ENCODE assay signal across 8 cellular contexts in the genomic region with DNA sequence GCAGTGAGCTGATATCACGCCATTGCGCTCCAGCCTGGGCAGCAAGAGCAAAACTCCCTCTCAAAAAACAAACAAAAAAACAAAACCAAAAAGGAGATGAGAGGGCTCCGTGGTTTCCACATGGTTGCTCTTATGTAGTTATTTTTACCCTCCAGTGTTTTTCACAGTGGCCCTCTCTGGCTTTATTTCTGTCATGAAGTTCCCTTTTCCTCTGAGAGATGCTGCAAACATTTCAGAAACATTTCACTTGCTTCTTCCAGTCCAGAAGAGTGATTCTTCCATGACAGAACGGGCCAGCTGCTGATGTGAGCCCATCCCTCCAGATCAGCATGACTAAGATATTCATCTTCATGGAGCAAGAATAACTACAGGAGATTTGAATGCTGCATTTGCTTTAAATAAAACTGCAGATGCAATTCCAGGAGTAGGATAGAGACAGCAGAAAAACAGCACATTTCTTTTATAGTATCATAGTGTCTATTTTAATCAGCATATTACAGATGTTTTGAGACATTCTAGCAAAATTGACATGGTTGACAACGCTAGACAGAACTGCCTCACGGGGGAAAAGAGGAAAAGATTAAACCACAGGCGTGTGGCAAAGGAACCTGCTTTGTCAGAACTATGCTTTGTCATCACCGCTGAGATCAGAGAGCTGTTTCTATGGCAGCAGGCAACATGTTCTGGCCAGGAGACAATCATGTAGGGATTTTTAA. TPM values are rescaled to one million over a fixed set of nuclear protein-coding genes. Genes with fewer than 3 reads are reported as not detected.
DNase-seq lines count a peak whose midpoint lies in the region; ATAC-seq and TF ChIP-seq lines count a peak whose summit lies in the region.

No MANE protein-coding gene starts in this region.

- no peak overlapping the region; a peak in 1 of 4 replicates for H3K4me3 ChIP-seq in SK-N-SH (ENCODE audit: low read depth in 2 of 2, low read length in 1 of 2)
- H3K4me3 ChIP-seq in vagina = no peak overlapping the region

- no peaks in the 10 kb centered on the region for H4K20me1 ChIP-seq in SK-N-SH (ENCODE audit: insufficient read depth)

- peak in 1 of 2 experiments; percentile 66; a peak in 1 of 4 replicates for TF ChIP-seq EP300 in SK-N-SH (IDR thresholded peaks at IDR 0.05; ENCODE audit: borderline replicate concordance in 1 of 2, low read depth in 1 of 2, low read length in 1 of 2)

- POLR2A ChIA-PET in activated CD4-positive, alpha-beta T cell treated with anti-CD3 and anti-CD28 coated beads, Interleukin-2, amount 10 ng/mL, durations not matched to agents 7 days and 5 days (lab: Charles Lee) = no interaction called here
- POLR2A ChIA-PET in SK-N-SH (lab: Yijun Ruan, JAX) = no interaction called here

- H3K79me2 ChIP-seq in SK-N-SH (ENCODE audit: insufficient read depth) = no peaks in the 10 kb centered on the region

- H2AFZ ChIP-seq in SK-N-SH (ENCODE audit: low read depth) = peak overlapping the region; percentile 76; the same call in 1 of the 2 replicates

- no peak overlapping the region for H3K4me3 Mint-ChIP-seq in activated CD4-positive, alpha-beta T cell treated with anti-CD3 and anti-CD28 coated beads, Interleukin-2, amount 10 ng/mL, durations not matched to agents 7 days and 5 days
- H3K4me3 Mint-ChIP-seq in type B pancreatic cell = peak overlapping the region; percentile 3

- peaks cover 19% of the 10 kb centered on the region for H3K27me3 Mint-ChIP-seq in activated CD4-positive, alpha-beta T cell treated with anti-CD3 and anti-CD28 coated beads, Interleukin-2, amount 10 ng/mL, durations not matched to agents 7 days and 5 days
- H3K27me3 Mint-ChIP-seq in type B pancreatic cell = no peaks in the 10 kb centered on the region

- 29% methylated on average over 8 of the region's 8 CpGs for WGBS in SK-N-SH (ENCODE audit: low lambda C conversion rate)

- H3K9me3 ChIP-seq in SK-N-SH (no peaks in the 10 kb centered on the region), vagina (no peaks in the 10 kb centered on the region)

- no peaks in the 10 kb centered on the region for H3K9me2 ChIP-seq in SK-N-SH

- H3K4me1 Mint-ChIP-seq in activated CD4-positive, alpha-beta T cell treated with anti-CD3 and anti-CD28 coated beads, Interleukin-2, amount 10 ng/mL, durations not matched to agents 7 days and 5 days = peaks cover 17% of the 10 kb centered on the region
- peaks cover 22% of the 10 kb centered on the region for H3K4me1 Mint-ChIP-seq in type B pancreatic cell (ENCODE audit: unreplicated experiment)

- H3K36me3 ChIP-seq in SK-N-SH (replicated peaks in 1 of 2; ENCODE audit: control insufficient read depth in 1 of 2, insufficient read depth in 2 of 2, low read length in 1 of 2) = no peaks in the 10 kb centered on the region
- H3K36me3 ChIP-seq in vagina = no peaks in the 10 kb centered on the region

- no peak overlapping the region for H3K9ac ChIP-seq in SK-N-SH

- no peaks in the 10 kb centered on the region for H3K36me3 Mint-ChIP-seq in activated CD4-positive, alpha-beta T cell treated with anti-CD3 and anti-CD28 coated beads, Interleukin-2, amount 10 ng/mL, durations not matched to agents 7 days and 5 days (ENCODE audit: low read depth)
- peaks cover 4% of the 10 kb centered on the region for H3K36me3 Mint-ChIP-seq in type B pancreatic cell

- peak; percentile 33 for DNase-seq in activated CD4-positive, alpha-beta T cell treated with anti-CD3 and anti-CD28 coated beads, Interleukin-2, amount 10 ng/mL, durations not matched to agents 7 days and 5 days
- DNase-seq in activated CD4-positive, alpha-beta T cell treated with anti-CD3 and anti-CD28 coated beads for 4 hours = no peak
- DNase-seq in KBM-7 (peak; percentile 84), SK-N-SH (peak; percentile 58), fibroblast of the conjunctiva (ENCODE audit: low read depth) (peak; percentile 26), type B pancreatic cell (ENCODE audit: extremely low spot score, unreplicated experiment) (no peak), vagina (ENCODE audit: extremely low spot score in 2 of 2) (no peak)

- no peak overlapping the region for H3K27ac Mint-ChIP-seq in activated CD4-positive, alpha-beta T cell treated with anti-CD3 and anti-CD28 coated beads, Interleukin-2, amount 10 ng/mL, durations not matched to agents 7 days and 5 days
- peak overlapping the region; percentile 60 for H3K27ac Mint-ChIP-seq in type B pancreatic cell

- H3K9me3 Mint-ChIP-seq in activated CD4-positive, alpha-beta T cell treated with anti-CD3 and anti-CD28 coated beads, Interleukin-2, amount 10 ng/mL, durations not matched to agents 7 days and 5 days = no peaks in the 10 kb centered on the region
- no peaks in the 10 kb centered on the region for H3K9me3 Mint-ChIP-seq in type B pancreatic cell

- H3K4me2 ChIP-seq in SK-N-SH = peak overlapping the region; percentile 39

- H3K27me3 ChIP-seq in SK-N-SH (ENCODE audit: insufficient read depth) (no peaks in the 10 kb centered on the region), vagina (no peaks in the 10 kb centered on the region)

- TF ChIP-seq CTCF in SK-N-SH (IDR thresholded peaks at IDR 0.05) = no peak
- TF ChIP-seq CTCF in type B pancreatic cell (conservative IDR thresholded peaks at IDR 0.05) = no peak
- no peak for TF ChIP-seq CTCF in vagina (IDR thresholded peaks at IDR 0.05)

- peak; percentile 94 for ATAC-seq in GM21717 (IDR thresholded peaks at IDR 0.05; ENCODE audit: unreplicated experiment)

- H3F3A ChIP-seq in SK-N-SH (replicated peaks; ENCODE audit: insufficient read depth) = no peaks in the 10 kb centered on the region

- H3K4me1 ChIP-seq in SK-N-SH (ENCODE audit: control insufficient read depth in 1 of 2, insufficient read depth in 2 of 2, low read depth in 1 of 2, low read length in 1 of 2) = peaks cover 26 to 61% of the 10 kb centered on the region in 2 experiments; a peak in 3 of 4 replicates
- H3K4me1 ChIP-seq in vagina = no peaks in the 10 kb centered on the region

- intact Hi-C loops in vagina (cut with DNase I) = no loop called here

- H3K27ac ChIP-seq in SK-N-SH (ENCODE audit: low read depth in 2 of 2, low read length in 1 of 2) (peak overlapping the region; percentile 48 to 98), vagina (no peak overlapping the region)

- TF ChIP-seq RAD21 in SK-N-SH (IDR thresholded peaks at IDR 0.05; ENCODE audit: low read length) = peak; percentile 38

- no peak for TF ChIP-seq POLR2A in vagina (IDR thresholded peaks at IDR 0.05)

- in situ Hi-C loops in KBM-7 (cut with MboI; ENCODE audit: low pct_unique_long_range_greater_than_20kb, low sequenced_read_pairs) = no loop called here

- CTCF ChIA-PET in activated CD4-positive, alpha-beta T cell treated with anti-CD3 and anti-CD28 coated beads, Interleukin-2, amount 10 ng/mL, durations not matched to agents 7 days and 5 days (lab: Charles Lee) = interaction anchor here (0.7 kb wide), 1 partner anchor 1925 kb away, joined by 3 read pairs; no protein-coding TSS in a partner anchor
- CTCF ChIA-PET in SK-N-SH (lab: Yijun Ruan, JAX) = interaction anchor here (0.6 to 1.0 kb wide), 5 partner anchors 14 to 235 kb away, joined by 3 to 4 read pairs (median 3); no protein-coding TSS in a partner anchor

TF ChIP-seq in SK-N-SH, 30 proteins besides CTCF, POLR2A, EP300 and RAD21 (continues in another document):
- TF ChIP-seq RXRA (IDR thresholded peaks at IDR 0.05; ENCODE audit: borderline replicate concordance, low read depth) (no peak), RCOR1 (IDR thresholded peaks at IDR 0.05; ENCODE audit: low read length) (peak; percentile 58), MEF2A (IDR thresholded peaks at IDR 0.05; ENCODE audit: borderline replicate concordance, low read depth) (no peak), MXI1 (IDR thresholded peaks at IDR 0.05; ENCODE audit: low read depth, low read length) (peak; percentile 86), NRF1 (IDR thresholded peaks at IDR 0.05; ENCODE audit: low read depth, low read length) (no peak), TCF12 (IDR thresholded peaks at IDR 0.05) (no peak), YY1 (IDR thresholded peaks at IDR 0.05; ENCODE audit: low read depth) (no peak), SMC3 (IDR thresholded peaks at IDR 0.05; ENCODE audit: low read depth, low read length) (peak; percentile 8; the same call in 1 of the 2 replicates), EZH2phosphoT487 (IDR thresholded peaks at IDR 0.05; ENCODE audit: borderline replicate concordance, low read depth) (no peak), CHD2 (IDR thresholded peaks at IDR 0.05; ENCODE audit: low read length, partially characterized antibody) (peak; percentile 54), FOXM1 (IDR thresholded peaks at IDR 0.05; ENCODE audit: low read depth) (no peak), TAF1 (IDR thresholded peaks at IDR 0.05; ENCODE audit: borderline replicate concordance, low read depth, low read length) (no peak)
- TF ChIP-seq, protein P1, sequence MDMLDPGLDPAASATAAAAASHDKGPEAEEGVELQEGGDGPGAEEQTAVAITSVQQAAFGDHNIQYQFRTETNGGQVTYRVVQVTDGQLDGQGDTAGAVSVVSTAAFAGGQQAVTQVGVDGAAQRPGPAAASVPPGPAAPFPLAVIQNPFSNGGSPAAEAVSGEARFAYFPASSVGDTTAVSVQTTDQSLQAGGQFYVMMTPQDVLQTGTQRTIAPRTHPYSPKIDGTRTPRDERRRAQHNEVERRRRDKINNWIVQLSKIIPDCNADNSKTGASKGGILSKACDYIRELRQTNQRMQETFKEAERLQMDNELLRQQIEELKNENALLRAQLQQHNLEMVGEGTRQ (IDR thresholded peaks at IDR 0.05; ENCODE audit: borderline replicate concordance, low read depth, low read length) = no peak

RNA-seq across cellular contexts. Expression of a gene that starts 40.3 kb away (rescaled TPM):
- total RNA-seq in activated CD4-positive, alpha-beta T cell treated with anti-CD3 and anti-CD28 coated beads, Interleukin-2, amount 10 ng/mL, durations not matched to agents 7 days and 5 days = under 1 TPM; 0.12 to 0.46 TPM
- polyA plus RNA-seq in SK-N-SH (2012; rRNA removed) = 1.1 and 5.1 TPM in 2 replicates
- polyA plus RNA-seq in SK-N-SH (2012; cell fraction: cytosol; rRNA removed) = 5.6 and 9.1 TPM in 2 replicates
- polyA plus RNA-seq in SK-N-SH (2012; cell fraction: nucleus; rRNA removed) = 2.2 and 2.6 TPM in 2 replicates
- total RNA-seq in type B pancreatic cell (ENCODE audit: low replicate concordance) (34.4 and 41.0 TPM in 2 replicates), vagina (7.9 TPM)

Comparison
In these comparisons a context has a peak if more than half of its experiments do, and no peak if none do; other contexts are left out.
1. DNase-seq: peak in activated CD4-positive, alpha-beta T cell treated with anti-CD3 and anti-CD28 coated beads, Interleukin-2, amount 10 ng/mL, durations not matched to agents 7 days and 5 days (single experiment), KBM-7 (single experiment), SK-N-SH (single experiment) and fibroblast of the conjunctiva (single experiment); none in activated CD4-positive, alpha-beta T cell treated with anti-CD3 and anti-CD28 coated beads for 4 hours (0 of 2), type B pancreatic cell (single experiment) and vagina (0 of 2).